20 cellular contexts compared by ENCODE assay signal in genomic region chr14:105912641-105913180, GRCh38.
"Had no signal": no experiment of that assay in that cellular context is flagged by ENCODE, and none has a peak within 500 bp of the region (broad histone marks: within the 10 kb centered on the region; RNA-seq: fewer than 3 reads in every experiment).

No MANE protein-coding gene starts in this region.

- H3K27ac ChIP-seq: brain microvascular endothelial cell, sigmoid colon, SK-N-MC, transverse colon had no signal

- H3K4me3 ChIP-seq: sigmoid colon, SK-N-MC, smooth muscle cell, transverse colon had no signal

- ATAC-seq: activated T-cell treated with anti-CD3 and anti-CD28 coated beads, Interleukin-2, amount 50 U/mL, for 72 hours; esophagus mucosa had no signal

- H3K36me3 ChIP-seq: brain microvascular endothelial cell, sigmoid colon, transverse colon had no signal

- H3K9me3 ChIP-seq: sigmoid colon, transverse colon had no signal

- H3K27me3 ChIP-seq: brain microvascular endothelial cell, sigmoid colon, transverse colon had no signal

- H3K4me1 ChIP-seq: sigmoid colon, transverse colon had no signal

- DNase-seq: activated CD4-positive, alpha-beta T cell treated with anti-CD3 and anti-CD28 coated beads for 4 hours; activated CD4-positive, alpha-beta T cell treated with anti-CD3 and anti-CD28 coated beads, Interleukin-2, amount 50 U/mL, for 4 hours; activated gamma-delta T cell; activated naive CD4-positive, alpha-beta T cell treated with anti-CD3 and anti-CD28 coated beads, Interleukin-2, amount 10 ng/mL, durations not matched to agents 7 days and 5 days; activated T-cell treated with anti-CD3 and anti-CD28 coated beads for 4 hours; activated T-cell treated with anti-CD3 and anti-CD28 coated beads, Interleukin-2, amount 50 U/mL, for 72 hours; brain microvascular endothelial cell; caudate nucleus; foreskin melanocyte; mesendoderm; sigmoid colon; stimulated activated CD4-positive, alpha-beta T cell treated with anti-CD3 and anti-CD28 coated beads, Interleukin-15, amount 100 ng/mL, for 24 hours; stimulated activated CD4-positive, alpha-beta T cell treated with anti-CD3 and anti-CD28 coated beads, Interleukin-2, amount 100 ng/mL, for 24 hours; stimulated activated naive CD4-positive, alpha-beta T cell treated with Interleukin-2 at 50 U/mL for 16 hours; transverse colon had no signal

- H3K4me1 Mint-ChIP-seq: activated naive CD8-positive, alpha-beta T cell treated with anti-CD3 and anti-CD28 coated beads, Interleukin-2, amount 10 ng/mL, durations not matched to agents 7 days and 5 days; nephron had no signal

- H3K27ac Mint-ChIP-seq: activated naive CD4-positive, alpha-beta T cell treated with anti-CD3 and anti-CD28 coated beads, Interleukin-2, amount 10 ng/mL, durations not matched to agents 7 days and 5 days; activated naive CD8-positive, alpha-beta T cell treated with anti-CD3 and anti-CD28 coated beads, Interleukin-2, amount 10 ng/mL, durations not matched to agents 7 days and 5 days; activated T-cell treated with anti-CD3 and anti-CD28 coated beads, Interleukin-2, amount 50 U/mL, for 72 hours; nephron had no signal

- H3K4me3 Mint-ChIP-seq: activated naive CD4-positive, alpha-beta T cell treated with anti-CD3 and anti-CD28 coated beads, Interleukin-2, amount 10 ng/mL, durations not matched to agents 7 days and 5 days; activated naive CD8-positive, alpha-beta T cell treated with anti-CD3 and anti-CD28 coated beads, Interleukin-2, amount 10 ng/mL, durations not matched to agents 7 days and 5 days; activated T-cell treated with anti-CD3 and anti-CD28 coated beads, Interleukin-2, amount 50 U/mL, for 72 hours; nephron had no signal

- H3K36me3 Mint-ChIP-seq: activated naive CD4-positive, alpha-beta T cell treated with anti-CD3 and anti-CD28 coated beads, Interleukin-2, amount 10 ng/mL, durations not matched to agents 7 days and 5 days; activated naive CD8-positive, alpha-beta T cell treated with anti-CD3 and anti-CD28 coated beads, Interleukin-2, amount 10 ng/mL, durations not matched to agents 7 days and 5 days had no signal

- H3K9me3 Mint-ChIP-seq: activated naive CD8-positive, alpha-beta T cell treated with anti-CD3 and anti-CD28 coated beads, Interleukin-2, amount 10 ng/mL, durations not matched to agents 7 days and 5 days; activated T-cell treated with anti-CD3 and anti-CD28 coated beads, Interleukin-2, amount 50 U/mL, for 72 hours had no signal
